ENCODE assay signal across 15 cellular contexts in genomic region chr12:123041042-123041531, GRCh38.
DNase-seq lines count a peak whose midpoint lies in the region; FAIRE-seq and TF ChIP-seq lines count a peak whose summit lies in the region.
"Had no signal": no experiment of that assay in that cellular context is flagged by ENCODE, and none has a peak within 500 bp of the region (broad histone marks: within the 10 kb centered on the region; RNA-seq: fewer than 3 reads in every experiment).

No MANE protein-coding gene starts in this region.

- peak overlapping the region; percentile 54 for H3K4me2 ChIP-seq in OCI-LY1 (ENCODE audit: low read length)
- H3K4me2 ChIP-seq: KMS-11 had no signal

- H3K4me3 ChIP-seq in OCI-LY1 (ENCODE audit: low read depth, low read length, poor library complexity, severe bottlenecking), result peak overlapping the region; percentile 11
- no peak overlapping the region for H3K4me3 ChIP-seq in mucosa of rectum (ENCODE audit: low read length in 2 of 2)
- H3K4me3 ChIP-seq: pancreas had no signal

- H3K27me3 ChIP-seq in OCI-LY1 (ENCODE audit: insufficient read depth, low read length) (no peaks in the 10 kb centered on the region), mucosa of rectum (ENCODE audit: control insufficient read depth in 2 of 2, insufficient read depth in 2 of 2, low read length in 2 of 2) (no peaks in the 10 kb centered on the region)
- H3K27me3 ChIP-seq: pancreas had no signal

- peak; percentile 65 for TF ChIP-seq CTCF in OCI-LY1 (IDR thresholded peaks at IDR 0.05; ENCODE audit: low read length)
- TF ChIP-seq CTCF in glutamatergic neuron (IDR thresholded peaks at IDR 0.05; ENCODE audit: partially characterized antibody, unreplicated experiment), result no peak

- H2AFZ ChIP-seq in OCI-LY1 (ENCODE audit: low read length), result no peak overlapping the region

- no peaks in the 10 kb centered on the region for H3K9me3 ChIP-seq in KOPT-K1 (ENCODE audit: insufficient read depth, low read length, poor library complexity, severe bottlenecking)
- H3K9me3 ChIP-seq in OCI-LY1 (ENCODE audit: low read length), result no peaks in the 10 kb centered on the region
- H3K9me3 ChIP-seq in mucosa of rectum (ENCODE audit: control insufficient read depth in 2 of 2, low read length in 2 of 2), result no peaks in the 10 kb centered on the region
- H3K9me3 ChIP-seq: pancreas had no signal

- H3K36me3 ChIP-seq in KOPT-K1 (ENCODE audit: insufficient read depth, low read length) (peaks cover 5% of the 10 kb centered on the region; the same call in 1 of the 2 replicates), OCI-LY1 (ENCODE audit: insufficient read depth, low read length) (peaks cover 1% of the 10 kb centered on the region; the same call in 1 of the 2 replicates), mucosa of rectum (ENCODE audit: control insufficient read depth in 2 of 2, insufficient read depth in 2 of 2, low read length in 2 of 2) (no peaks in the 10 kb centered on the region)
- H3K36me3 ChIP-seq: pancreas had no signal

- peaks cover 73% of the 10 kb centered on the region for H3K4me1 ChIP-seq in OCI-LY1 (ENCODE audit: insufficient read depth, low read length, severe bottlenecking)
- H3K4me1 ChIP-seq in mucosa of rectum (ENCODE audit: control insufficient read depth in 2 of 2, insufficient read depth in 2 of 2, low read length in 2 of 2), result peaks cover 12 to 15% of the 10 kb centered on the region in 2 donors
- H3K4me1 ChIP-seq: pancreas had no signal

- H3K9me3 Mint-ChIP-seq in glutamatergic neuron (ENCODE audit: unreplicated experiment), result peaks cover 3% of the 10 kb centered on the region
- H3K9me3 Mint-ChIP-seq: activated T-helper 2 cell treated with anti-CD3 and anti-CD28 coated beads, Interferon-gamma antibody, Interleukin-2, Interleukin-4, amounts not matched to agents 10 μg/mL and 5 μg/mL and 100 μg/mL, durations not matched to agents 14 hours and 24 hours and 36 hours; CD14-positive monocyte had no signal

- H3K79me2 ChIP-seq in OCI-LY1 (ENCODE audit: insufficient read depth, low read length), result peaks cover 6% of the 10 kb centered on the region; the same call in 1 of the 2 replicates

- H3K9me2 ChIP-seq in OCI-LY1 (ENCODE audit: low read depth, low read length), result no peaks in the 10 kb centered on the region

- no peaks in the 10 kb centered on the region for H3F3A ChIP-seq in OCI-LY1 (ENCODE audit: insufficient read depth, low read length)

- no peak overlapping the region for H3K27ac Mint-ChIP-seq in glutamatergic neuron (ENCODE audit: unreplicated experiment)
- H3K27ac Mint-ChIP-seq: activated T-helper 2 cell treated with anti-CD3 and anti-CD28 coated beads, Interferon-gamma antibody, Interleukin-2, Interleukin-4, amounts not matched to agents 10 μg/mL and 5 μg/mL and 100 μg/mL, durations not matched to agents 14 hours and 24 hours and 36 hours had no signal

- H3K27ac ChIP-seq in KOPT-K1 (ENCODE audit: low read depth, low read length, poor library complexity, severe bottlenecking) (peak overlapping the region; percentile 78), OCI-LY1 (ENCODE audit: low read depth, low read length, poor library complexity, severe bottlenecking) (peak overlapping the region; percentile 97), mucosa of rectum (ENCODE audit: low read depth in 2 of 2, low read length in 2 of 2) (peak overlapping the region; percentile 45 to 82)
- H3K27ac ChIP-seq: KMS-11, pancreas had no signal

- peak overlapping the region; percentile 65 for H3K9ac ChIP-seq in OCI-LY1 (ENCODE audit: low read length)
- H3K9ac ChIP-seq in mucosa of rectum (ENCODE audit: low read depth in 1 of 2, low read length in 2 of 2), result no peak overlapping the region
- H3K9ac ChIP-seq: KMS-11 had no signal

- H3K36me3 Mint-ChIP-seq in glutamatergic neuron (ENCODE audit: unreplicated experiment), result no peaks in the 10 kb centered on the region
- H3K36me3 Mint-ChIP-seq: CD14-positive monocyte had no signal

- H3K4me1 Mint-ChIP-seq in glutamatergic neuron (ENCODE audit: low read depth, unreplicated experiment), result peaks cover 9% of the 10 kb centered on the region

- FAIRE-seq in HTR-8/SVneo (lab: Jason Lieb, UNC), result no peak
- FAIRE-seq: endothelial cell of umbilical vein had no signal

- peaks cover 6% of the 10 kb centered on the region for H3K27me3 Mint-ChIP-seq in glutamatergic neuron (ENCODE audit: unreplicated experiment)

- DNase-seq in COR-L47 (lab: John Stamatoyannopoulos, UW) (peak; percentile 53), HTR-8/SVneo (ENCODE audit: insufficient read length, low spot score) (no peak), glutamatergic neuron (no peak), HUDEP-2 (lab: John Stamatoyannopoulos, UW; ENCODE audit: unreplicated experiment in 76 of 76) (no peak), RPMI8226 (no peak)
- DNase-seq: activated CD4-positive, alpha-beta T cell treated with anti-CD3 and anti-CD28 coated beads for 48 hours; hypothalamus had no signal

- H4K20me1 ChIP-seq in OCI-LY1 (ENCODE audit: insufficient read depth, low read length), result no peaks in the 10 kb centered on the region

- H3K4me3 Mint-ChIP-seq in glutamatergic neuron (ENCODE audit: unreplicated experiment), result no peak overlapping the region
- H3K4me3 Mint-ChIP-seq: CD14-positive monocyte had no signal
